Comparison of ENCODE assay signal across 9 cellular contexts in the genomic region with DNA sequence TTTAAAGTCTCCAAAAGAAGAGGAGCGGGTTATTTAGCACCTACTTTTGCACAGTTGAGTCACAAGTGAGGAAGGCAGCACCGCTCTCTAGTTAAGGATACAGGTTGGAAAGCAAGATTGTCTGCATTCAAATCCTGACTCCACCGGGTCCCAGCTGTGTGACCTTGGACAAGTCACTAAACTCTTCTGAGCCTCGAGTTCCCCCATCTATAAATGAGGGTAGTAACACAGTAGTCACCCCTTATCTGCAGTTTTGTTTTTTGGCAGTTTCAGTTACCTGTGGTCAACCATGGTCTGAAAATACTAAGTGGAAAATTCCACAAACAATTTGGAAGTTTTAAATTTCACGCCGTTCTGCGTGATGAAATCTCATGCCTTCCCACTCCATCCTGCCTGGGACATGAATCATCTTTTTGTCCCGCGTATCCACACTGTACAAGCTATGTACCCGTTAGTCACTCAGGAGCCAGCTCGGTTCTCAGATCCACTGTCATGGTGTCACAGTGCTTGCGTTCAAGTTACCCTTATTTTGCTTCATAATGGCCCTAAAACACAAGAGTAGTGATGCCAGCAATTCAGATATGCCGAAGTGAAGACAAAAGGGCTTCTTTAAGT. TPM values are rescaled to one million over a fixed set of nuclear protein-coding genes. Genes with fewer than 3 reads are reported as not detected.
DNase-seq lines count a peak whose midpoint lies in the region; ATAC-seq and TF ChIP-seq lines count a peak whose summit lies in the region.
"Had no signal": no experiment of that assay in that cellular context is flagged by ENCODE, and none has a peak within 500 bp of the region (broad histone marks: within the 10 kb centered on the region; RNA-seq: fewer than 3 reads in every experiment).

No MANE protein-coding gene starts in this region.

- no peaks in the 10 kb centered on the region for H3K9me3 ChIP-seq in ascending aorta
- no peaks in the 10 kb centered on the region for H3K9me3 ChIP-seq in right lobe of liver
- no peaks in the 10 kb centered on the region for H3K9me3 ChIP-seq in suprapubic skin

- TF ChIP-seq POLR2A in right lobe of liver (IDR thresholded peaks at IDR 0.05) (no peak), suprapubic skin (IDR thresholded peaks at IDR 0.05) (no peak)

- TF ChIP-seq CTCF in ascending aorta (IDR thresholded peaks at IDR 0.05), result no peak
- TF ChIP-seq CTCF in right lobe of liver (IDR thresholded peaks at IDR 0.05), result no peak
- no peak for TF ChIP-seq CTCF in suprapubic skin (IDR thresholded peaks at IDR 0.05)

- peak overlapping the region; percentile 84 to 91 for H3K27ac ChIP-seq in ascending aorta
- peak overlapping the region in 2 of 3 donors; percentile 54 to 64 for H3K27ac ChIP-seq in right lobe of liver
- H3K27ac ChIP-seq in suprapubic skin, result peak overlapping the region; percentile 89

- intact Hi-C loops in ascending aorta (cut with DNase I), result loop anchor here (2.0 kb wide), 2 partner anchors 15 to 35 kb away; no protein-coding TSS in a partner anchor
- intact Hi-C loops in right lobe of liver (cut with DNase I), result no loop called here

- H3K36me3 ChIP-seq in ascending aorta, result no peaks in the 10 kb centered on the region
- no peaks in the 10 kb centered on the region for H3K36me3 ChIP-seq in right lobe of liver
- no peaks in the 10 kb centered on the region for H3K36me3 ChIP-seq in suprapubic skin

- peak; percentile 32 to 64 for ATAC-seq in activated CD4-positive, CD25-positive, alpha-beta regulatory T cell treated with anti-CD3 and anti-CD28 coated beads, Interleukin-2, amount 50 U/mL, for 24 hours
- ATAC-seq in right lobe of liver (peak in 1 of 4 donors; percentile 8), HG03520 (IDR thresholded peaks at IDR 0.05; ENCODE audit: unreplicated experiment) (no peak)

- H3K4me3 ChIP-seq in ascending aorta (peak overlapping the region in 1 of 2 donors; percentile 35), right lobe of liver (no peak overlapping the region), suprapubic skin (no peak overlapping the region)

- TF ChIP-seq EP300 in suprapubic skin (IDR thresholded peaks at IDR 0.05), result no peak

- H3K4me1 ChIP-seq in ascending aorta (peaks cover 42 to 80% of the 10 kb centered on the region in 2 donors), right lobe of liver (peaks cover 0 to 48% (median 19%) of the 10 kb centered on the region in 4 donors), suprapubic skin (peaks cover 83% of the 10 kb centered on the region)

- no peak for DNase-seq in activated CD4-positive, CD25-positive, alpha-beta regulatory T cell (lab: John Stamatoyannopoulos, UW)
- no peak for DNase-seq in ascending aorta (ENCODE audit: low spot score in 2 of 2)
- no peak for DNase-seq in right lobe of liver
- DNase-seq in suprapubic skin (ENCODE audit: low spot score in 2 of 2), result no peak
- DNase-seq in islet precursor cell, result no peak
- no peak for DNase-seq in RPMI8226
- DNase-seq: NCI-H1417 treated with DMSO at 0.1 percent for 48 hours had no signal

- H3K27me3 ChIP-seq in ascending aorta (no peaks in the 10 kb centered on the region), right lobe of liver (no peaks in the 10 kb centered on the region), suprapubic skin (no peaks in the 10 kb centered on the region)

- WGBS in right lobe of liver (ENCODE audit: insufficient coverage, low coverage, low lambda C conversion rate, missing lambda C conversion rate), result 64% methylated on average over 12 of the region's 13 CpGs
- 59% methylated on average over 13 of the region's 13 CpGs for WGBS in suprapubic skin

RNA-seq across cellular contexts. Expression of gene CAPZB, which starts 49.4 kb away (rescaled TPM):
- total RNA-seq in ascending aorta, result 102 TPM
- total RNA-seq in right lobe of liver, result 100 to 1,000 TPM in 1 of 6 experiments, 10 to 100 TPM in 5; 53.5 to 117 (median 88.0) TPM
- 100 to 1,000 TPM; 101 to 130 (median 126) TPM for total RNA-seq in suprapubic skin
